Comparison of ENCODE assay signal across 1 cellular context in the genomic region with DNA sequence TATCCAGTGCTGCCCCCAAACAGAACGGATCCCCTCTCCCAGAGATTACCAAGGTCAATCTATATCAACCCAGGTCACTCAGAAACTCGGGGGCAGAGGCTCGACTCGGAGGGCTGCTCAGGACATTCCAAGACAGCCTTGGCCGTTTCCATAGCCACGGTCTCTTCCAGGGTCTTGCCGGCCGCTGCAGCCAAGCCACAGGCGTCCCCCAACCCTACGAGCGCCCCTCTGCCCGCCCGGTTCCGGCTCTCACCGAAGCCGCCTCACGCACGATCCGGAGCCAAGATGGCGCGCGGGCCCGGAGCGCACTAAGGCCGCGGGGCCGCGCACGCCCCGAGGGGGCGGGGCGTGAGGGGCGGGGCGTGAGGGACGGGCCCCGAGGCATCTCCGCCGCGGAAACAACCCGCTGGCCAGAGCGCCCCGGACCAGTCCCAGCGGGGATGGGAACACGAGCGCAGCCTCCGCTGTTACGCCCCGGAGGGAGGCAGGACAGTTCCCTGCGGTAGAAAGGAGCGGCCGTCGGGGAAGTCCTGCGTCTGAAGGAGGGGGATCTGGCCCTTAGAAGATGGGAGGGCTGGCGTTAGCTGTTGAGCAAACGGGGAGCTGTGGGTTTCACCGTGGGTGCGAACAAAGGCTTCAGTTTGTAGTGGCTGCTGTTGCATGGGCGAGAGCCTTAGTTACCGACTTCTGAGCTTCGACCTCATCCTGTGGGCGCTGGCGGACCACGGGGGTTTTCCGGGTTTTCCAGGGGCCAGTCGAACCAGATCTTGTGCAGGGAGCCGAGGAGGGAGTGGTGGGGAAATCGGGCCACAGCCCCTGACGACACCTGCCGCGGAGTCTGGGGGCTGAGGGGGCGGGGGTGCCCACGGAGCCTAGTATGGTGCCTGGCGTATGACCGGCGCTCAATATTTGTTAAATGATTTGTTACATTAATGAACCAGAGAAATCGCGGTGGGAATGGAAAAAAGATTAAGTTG.
TF ChIP-seq lines count a peak whose summit lies in the region.

TSS of gene RPP25L (minus strand) at position 287 of the 977 bp plus-strand sequence. CDS start 801 bp downstream, outside the sequence.

TF ChIP-seq in WTC11, 78 proteins besides CTCF, POLR2A, EP300 and RAD21 (continued from another document):
- TF ChIP-seq ZNF219 (CRISPR knock-in tag; IDR thresholded peaks at IDR 0.05; ENCODE audit: borderline replicate concordance) = no peak
- no peak for TF ChIP-seq ZNF263 (CRISPR knock-in tag; IDR thresholded peaks at IDR 0.05; ENCODE audit: low read depth)
- TF ChIP-seq ZNF138 (CRISPR knock-in tag; conservative IDR thresholded peaks at IDR 0.05) = no peak; the same call in 1 of the 2 replicates
- TF ChIP-seq, protein P1, sequence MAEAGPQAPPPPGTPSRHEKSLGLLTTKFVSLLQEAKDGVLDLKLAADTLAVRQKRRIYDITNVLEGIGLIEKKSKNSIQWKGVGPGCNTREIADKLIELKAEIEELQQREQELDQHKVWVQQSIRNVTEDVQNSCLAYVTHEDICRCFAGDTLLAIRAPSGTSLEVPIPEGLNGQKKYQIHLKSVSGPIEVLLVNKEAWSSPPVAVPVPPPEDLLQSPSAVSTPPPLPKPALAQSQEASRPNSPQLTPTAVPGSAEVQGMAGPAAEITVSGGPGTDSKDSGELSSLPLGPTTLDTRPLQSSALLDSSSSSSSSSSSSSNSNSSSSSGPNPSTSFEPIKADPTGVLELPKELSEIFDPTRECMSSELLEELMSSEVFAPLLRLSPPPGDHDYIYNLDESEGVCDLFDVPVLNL (CRISPR knock-in tag; IDR thresholded peaks at IDR 0.05; ENCODE audit: borderline replicate concordance, low read depth) = no peak
- no peak for TF ChIP-seq ZBTB43 (CRISPR knock-in tag; IDR thresholded peaks at IDR 0.05)
- TF ChIP-seq JUN (CRISPR knock-in tag; IDR thresholded peaks at IDR 0.05) = no peak
- no peak for TF ChIP-seq ZNF281 (CRISPR knock-in tag; IDR thresholded peaks at IDR 0.05)
- no peak for TF ChIP-seq NR2C2 (CRISPR knock-in tag; IDR thresholded peaks at IDR 0.05)
- TF ChIP-seq, protein P2, sequence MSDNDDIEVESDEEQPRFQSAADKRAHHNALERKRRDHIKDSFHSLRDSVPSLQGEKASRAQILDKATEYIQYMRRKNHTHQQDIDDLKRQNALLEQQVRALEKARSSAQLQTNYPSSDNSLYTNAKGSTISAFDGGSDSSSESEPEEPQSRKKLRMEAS (CRISPR knock-in tag; IDR thresholded peaks at IDR 0.05) = peak; percentile 63; the same call in 1 of the 2 replicates
- TF ChIP-seq, protein P3, sequence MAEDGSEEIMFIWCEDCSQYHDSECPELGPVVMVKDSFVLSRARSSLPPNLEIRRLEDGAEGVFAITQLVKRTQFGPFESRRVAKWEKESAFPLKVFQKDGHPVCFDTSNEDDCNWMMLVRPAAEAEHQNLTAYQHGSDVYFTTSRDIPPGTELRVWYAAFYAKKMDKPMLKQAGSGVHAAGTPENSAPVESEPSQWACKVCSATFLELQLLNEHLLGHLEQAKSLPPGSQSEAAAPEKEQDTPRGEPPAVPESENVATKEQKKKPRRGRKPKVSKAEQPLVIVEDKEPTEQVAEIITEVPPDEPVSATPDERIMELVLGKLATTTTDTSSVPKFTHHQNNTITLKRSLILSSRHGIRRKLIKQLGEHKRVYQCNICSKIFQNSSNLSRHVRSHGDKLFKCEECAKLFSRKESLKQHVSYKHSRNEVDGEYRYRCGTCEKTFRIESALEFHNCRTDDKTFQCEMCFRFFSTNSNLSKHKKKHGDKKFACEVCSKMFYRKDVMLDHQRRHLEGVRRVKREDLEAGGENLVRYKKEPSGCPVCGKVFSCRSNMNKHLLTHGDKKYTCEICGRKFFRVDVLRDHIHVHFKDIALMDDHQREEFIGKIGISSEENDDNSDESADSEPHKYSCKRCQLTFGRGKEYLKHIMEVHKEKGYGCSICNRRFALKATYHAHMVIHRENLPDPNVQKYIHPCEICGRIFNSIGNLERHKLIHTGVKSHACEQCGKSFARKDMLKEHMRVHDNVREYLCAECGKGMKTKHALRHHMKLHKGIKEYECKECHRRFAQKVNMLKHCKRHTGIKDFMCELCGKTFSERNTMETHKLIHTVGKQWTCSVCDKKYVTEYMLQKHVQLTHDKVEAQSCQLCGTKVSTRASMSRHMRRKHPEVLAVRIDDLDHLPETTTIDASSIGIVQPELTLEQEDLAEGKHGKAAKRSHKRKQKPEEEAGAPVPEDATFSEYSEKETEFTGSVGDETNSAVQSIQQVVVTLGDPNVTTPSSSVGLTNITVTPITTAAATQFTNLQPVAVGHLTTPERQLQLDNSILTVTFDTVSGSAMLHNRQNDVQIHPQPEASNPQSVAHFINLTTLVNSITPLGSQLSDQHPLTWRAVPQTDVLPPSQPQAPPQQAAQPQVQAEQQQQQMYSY (CRISPR knock-in tag; IDR thresholded peaks at IDR 0.05) = peak; percentile 62
- TF ChIP-seq, protein P4, sequence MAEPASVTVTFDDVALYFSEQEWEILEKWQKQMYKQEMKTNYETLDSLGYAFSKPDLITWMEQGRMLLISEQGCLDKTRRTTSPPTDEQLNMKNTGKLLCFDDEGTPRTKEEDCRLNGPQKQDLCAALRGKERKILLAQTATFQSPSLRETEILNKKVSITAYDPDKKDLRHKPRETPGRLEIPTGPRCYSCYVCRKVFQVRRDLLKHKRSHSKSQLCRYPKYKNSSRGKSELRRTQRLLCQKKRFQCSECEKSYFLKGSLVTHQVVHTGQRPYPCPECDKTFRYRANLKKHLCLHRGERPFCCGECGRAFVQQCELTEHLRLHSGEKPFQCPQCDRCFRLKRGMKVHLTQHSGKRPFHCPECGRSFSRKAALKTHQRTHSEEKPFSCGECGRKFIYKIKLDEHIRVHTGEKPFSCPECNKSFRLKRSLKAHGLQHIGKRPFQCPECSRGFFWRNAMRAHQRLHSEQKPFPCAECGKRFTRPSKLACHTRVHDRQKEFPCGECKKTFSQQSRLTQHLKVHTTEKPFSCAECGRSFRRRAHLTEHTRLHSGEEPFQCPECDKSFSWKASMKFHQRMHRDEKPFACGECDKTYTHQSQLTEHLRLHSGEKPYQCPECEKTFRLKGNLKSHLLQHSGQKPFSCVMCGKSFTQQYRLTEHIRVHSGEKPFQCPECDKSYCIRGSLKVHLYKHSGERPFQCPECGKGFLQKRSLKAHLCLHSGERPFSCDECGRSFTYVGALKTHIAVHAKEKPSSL (CRISPR knock-in tag; conservative IDR thresholded peaks at IDR 0.05) = no peak
- TF ChIP-seq FOXK1 (CRISPR knock-in tag; IDR thresholded peaks at IDR 0.05) = 0 out of 2 replicates have a peak, but pooled peaks have one; percentile 25
- TF ChIP-seq IRF2 (CRISPR knock-in tag; IDR thresholded peaks at IDR 0.05; ENCODE audit: borderline replicate concordance, low read depth) = no peak
- TF ChIP-seq SP1 (CRISPR knock-in tag; conservative IDR thresholded peaks at IDR 0.05) = peak; percentile 82
- TF ChIP-seq PREB (CRISPR knock-in tag; IDR thresholded peaks at IDR 0.05; ENCODE audit: borderline replicate concordance) = no peak
- TF ChIP-seq, protein P5, sequence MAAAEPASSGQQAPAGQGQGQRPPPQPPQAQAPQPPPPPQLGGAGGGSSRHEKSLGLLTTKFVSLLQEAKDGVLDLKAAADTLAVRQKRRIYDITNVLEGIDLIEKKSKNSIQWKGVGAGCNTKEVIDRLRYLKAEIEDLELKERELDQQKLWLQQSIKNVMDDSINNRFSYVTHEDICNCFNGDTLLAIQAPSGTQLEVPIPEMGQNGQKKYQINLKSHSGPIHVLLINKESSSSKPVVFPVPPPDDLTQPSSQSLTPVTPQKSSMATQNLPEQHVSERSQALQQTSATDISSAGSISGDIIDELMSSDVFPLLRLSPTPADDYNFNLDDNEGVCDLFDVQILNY (CRISPR knock-in tag; IDR thresholded peaks at IDR 0.05) = peak; percentile 68
- TF ChIP-seq ZNF396 (CRISPR knock-in tag; IDR thresholded peaks at IDR 0.05; ENCODE audit: borderline replicate concordance) = no peak
